ENCODE assay signal across 16 cellular contexts in the genomic region with DNA sequence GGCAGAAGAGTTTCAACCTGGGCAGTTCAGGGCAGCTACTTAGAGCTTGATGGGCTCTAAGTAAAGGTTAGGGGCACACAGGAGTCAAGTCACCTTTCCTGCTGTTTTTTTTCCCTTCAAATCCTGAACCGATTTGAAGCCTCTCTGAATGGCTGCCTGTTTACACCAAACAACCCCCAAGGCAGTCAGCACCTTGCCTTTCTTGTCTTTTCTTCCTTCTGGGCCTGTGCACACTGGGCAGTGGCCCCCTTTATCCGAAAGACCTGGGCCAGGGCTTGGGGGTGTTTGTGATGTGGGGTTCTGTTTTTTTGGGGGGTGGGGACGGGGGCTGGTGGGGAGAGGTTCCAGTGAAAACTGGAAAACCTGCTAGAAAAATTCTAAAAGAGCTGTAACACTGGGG. TPM values are rescaled to one million over a fixed set of nuclear protein-coding genes. Genes with fewer than 3 reads are reported as not detected.
DNase-seq lines count a peak whose midpoint lies in the region; ATAC-seq and TF ChIP-seq lines count a peak whose summit lies in the region.
"Had no signal": no experiment of that assay in that cellular context is flagged by ENCODE, and none has a peak within 500 bp of the region (broad histone marks: within the 10 kb centered on the region; RNA-seq: fewer than 3 reads in every experiment).

No MANE protein-coding gene starts in this region.

- H3K27ac ChIP-seq in breast epithelium = peak overlapping the region; percentile 60 to 74

- no peaks in the 10 kb centered on the region for H3K36me3 Mint-ChIP-seq in MCF 10A (ENCODE audit: insufficient read depth, unreplicated experiment)
- H3K36me3 Mint-ChIP-seq in T-helper 17 cell (ENCODE audit: low read depth) = no peaks in the 10 kb centered on the region
- H3K36me3 Mint-ChIP-seq in memory B cell = no peaks in the 10 kb centered on the region

- POLR2A ChIA-PET in MCF 10A (lab: Yijun Ruan, JAX) = interaction anchor here (0.6 to 0.7 kb wide), 2 partner anchors 19 to 259 kb away, joined by 3 read pairs; no protein-coding TSS in a partner anchor

- TF ChIP-seq CTCF in breast epithelium (IDR thresholded peaks at IDR 0.05) (no peak), MCF 10A (IDR thresholded peaks at IDR 0.05; ENCODE audit: unreplicated experiment) (no peak)

- TF ChIP-seq POLR2A in breast epithelium (IDR thresholded peaks at IDR 0.05) = no peak

- no peaks in the 10 kb centered on the region for H3K27me3 Mint-ChIP-seq in MCF 10A (ENCODE audit: insufficient read depth, unreplicated experiment)
- no peaks in the 10 kb centered on the region for H3K27me3 Mint-ChIP-seq in T-helper 17 cell
- H3K27me3 Mint-ChIP-seq in memory B cell = no peaks in the 10 kb centered on the region
- H3K27me3 Mint-ChIP-seq: dendritic cell treated with granulocyte-macrophage colony-stimulating factor and Interleukin-4, amounts not matched to agents 40 ng/mL and 50 ng/mL, for 4 days had no signal

- DNase-seq in breast epithelium (ENCODE audit: low spot score in 2 of 2) (no peak), MCF 10A (ENCODE audit: unreplicated experiment) (no peak), T-helper 17 cell (no peak), memory B cell (ENCODE audit: low spot score in 2 of 2) (no peak), left lobe of liver (ENCODE audit: low spot score) (no peak), NCI-H146 treated with DMSO at 0.1 percent for 48 hours (lab: John Stamatoyannopoulos, UW; ENCODE audit: unreplicated experiment) (no peak)
- DNase-seq: aorta, NCI-H1694, NCI-H510A treated with DMSO at 0.1 percent for 48 hours, trophoblast cell had no signal

- intact Hi-C loops in breast epithelium (cut with DNase I; ENCODE audit: low total_unique reads) (no loop called here), MCF 10A (cut with micrococcal nuclease) (no loop called here)

- H3K27me3 ChIP-seq in breast epithelium = no peaks in the 10 kb centered on the region

- CTCF ChIA-PET in MCF 10A (lab: Yijun Ruan, JAX) = interaction anchor here (5.9 kb wide), 1 partner anchor 179 kb away, joined by 45 read pairs; no protein-coding TSS in a partner anchor

- no peaks in the 10 kb centered on the region for H3K4me1 ChIP-seq in breast epithelium

- no peaks in the 10 kb centered on the region for H3K36me3 ChIP-seq in breast epithelium

- H3K9me3 Mint-ChIP-seq in MCF 10A (ENCODE audit: unreplicated experiment) = no peaks in the 10 kb centered on the region
- no peaks in the 10 kb centered on the region for H3K9me3 Mint-ChIP-seq in memory B cell
- H3K9me3 Mint-ChIP-seq: dendritic cell treated with granulocyte-macrophage colony-stimulating factor and Interleukin-4, amounts not matched to agents 40 ng/mL and 50 ng/mL, for 4 days had no signal

- no peak overlapping the region for H3K4me3 ChIP-seq in breast epithelium
- H3K4me3 ChIP-seq: lung had no signal

- H3K9me3 ChIP-seq in breast epithelium (no peaks in the 10 kb centered on the region), T-helper 17 cell (ENCODE audit: control insufficient read depth, low read length, poor library complexity, severe bottlenecking) (no peaks in the 10 kb centered on the region)

- H3K4me1 Mint-ChIP-seq in MCF 10A (ENCODE audit: insufficient read depth, unreplicated experiment) (no peaks in the 10 kb centered on the region), T-helper 17 cell (peaks cover 20% of the 10 kb centered on the region), memory B cell (peaks cover 18% of the 10 kb centered on the region)

- BruUV-seq in MCF 10A (replicated peaks; lab: Mats Ljungman, UMichigan) = no TSS peak

- ATAC-seq in T-helper 17 cell (no peak), memory B cell (ENCODE audit: low read depth) (no peak), left lobe of liver (no peak), HG03139 (IDR thresholded peaks at IDR 0.05; ENCODE audit: unreplicated experiment) (no peak), GM19395 (IDR thresholded peaks at IDR 0.05; ENCODE audit: unreplicated experiment) (no peak)

- H3K27ac Mint-ChIP-seq in MCF 10A (ENCODE audit: low read depth, unreplicated experiment) = no peak overlapping the region
- H3K27ac Mint-ChIP-seq in T-helper 17 cell = peak overlapping the region; percentile 99
- H3K27ac Mint-ChIP-seq in memory B cell = peak overlapping the region; percentile 96

- H3K4me3 Mint-ChIP-seq in MCF 10A (ENCODE audit: unreplicated experiment) (no peak overlapping the region), T-helper 17 cell (no peak overlapping the region), memory B cell (no peak overlapping the region)
- H3K4me3 Mint-ChIP-seq: dendritic cell treated with granulocyte-macrophage colony-stimulating factor and Interleukin-4, amounts not matched to agents 40 ng/mL and 50 ng/mL, for 4 days had no signal

RNA-seq across cellular contexts. Expression of a gene that starts 4.3 kb away (rescaled TPM):
- under 1 TPM in 1 of 3 donors, not detected in 2; 0.29 TPM for total RNA-seq in breast epithelium
- total RNA-seq in MCF 10A (2022) = not detected in 2 replicates
- 1 to 10 TPM; 1.1 to 1.4 TPM for total RNA-seq in T-helper 17 cell
- total RNA-seq in left lobe of liver = 0.18 TPM
- total RNA-seq: activated CD8-positive, alpha-beta memory T cell treated with anti-CD3 and anti-CD28 coated beads for 36 hours; Daoy had no signal

RNA-seq across cellular contexts. Expression of a gene that starts 7.8 kb away (rescaled TPM):
- total RNA-seq in breast epithelium = 1 to 10 TPM; 1.3 to 4.8 (median 2.9) TPM
- total RNA-seq in MCF 10A (2022) = 8.5 and 8.8 TPM in 2 replicates
- 1 to 10 TPM; 1.1 to 2.4 TPM for total RNA-seq in T-helper 17 cell
- total RNA-seq in left lobe of liver = 0.38 TPM

RNA-seq across cellular contexts. Expression of a gene that starts 42.8 kb away (rescaled TPM):
- total RNA-seq in breast epithelium (10 to 100 TPM; 25.3 to 44.6 (median 35.1) TPM), MCF 10A (2022) (62.2 and 77.9 TPM in 2 replicates), T-helper 17 cell (10 to 100 TPM; 91.8 to 93.2 TPM), left lobe of liver (29.7 TPM)
